Comparison of ENCODE assay signal across 8 cellular contexts in the genomic region with DNA sequence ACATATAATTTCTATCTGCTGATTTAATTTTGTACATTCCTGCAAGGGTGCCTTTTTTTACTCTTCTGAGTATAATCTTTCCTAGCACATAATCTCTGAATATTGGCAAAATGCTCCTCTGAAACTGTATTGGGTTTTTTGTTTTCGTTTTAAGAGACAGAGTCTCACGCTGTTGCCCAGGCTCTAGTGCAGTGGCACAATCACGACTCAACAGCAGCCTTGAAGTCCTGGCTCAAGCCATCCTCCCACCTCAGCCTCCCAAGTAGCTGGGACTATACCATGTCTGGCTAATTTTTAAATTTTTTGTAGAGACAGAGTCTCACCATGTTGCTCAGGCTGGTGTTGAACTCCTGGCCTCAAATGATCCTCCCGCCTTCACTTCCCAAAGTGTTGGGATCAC.
A peak's percentile ranks its signal among the peaks of the same experiment; 100 is the strongest.
DNase-seq lines count a peak whose midpoint lies in the region; ATAC-seq and TF ChIP-seq lines count a peak whose summit lies in the region.

No MANE protein-coding gene starts in this region.

- no peaks in the 10 kb centered on the region for H3K9me3 ChIP-seq in SJSA1 (replicated peaks)
- H3K9me3 ChIP-seq in esophagus muscularis mucosa: no peaks in the 10 kb centered on the region
- no peaks in the 10 kb centered on the region for H3K9me3 ChIP-seq in parathyroid adenoma (ENCODE audit: control insufficient read depth, low read length)

- H3K4me1 ChIP-seq in SJSA1 (replicated peaks): peaks cover 32% of the 10 kb centered on the region
- peaks cover 69 to 89% (median 83%) of the 10 kb centered on the region in 4 donors for H3K4me1 ChIP-seq in esophagus muscularis mucosa
- H3K4me1 ChIP-seq in parathyroid adenoma: peaks cover 25% of the 10 kb centered on the region

- peaks cover 26% of the 10 kb centered on the region for H3K79me2 ChIP-seq in parathyroid adenoma

- in situ Hi-C loops in ACHN (cut with HindIII; ENCODE audit: low pct_ligation_motif_present, low pct_unique_long_range_greater_than_20kb, low sequenced_read_pairs): no loop called here

- WGBS in esophagus muscularis mucosa: 79% methylated on average over 3 of the region's 4 CpGs

- intact Hi-C loops in esophagus muscularis mucosa (cut with DNase I): loop anchor here (5.0 kb wide), 2 partner anchors 41 to 354 kb away; no protein-coding TSS in a partner anchor

- no peak for TF ChIP-seq POLR2A in esophagus muscularis mucosa (IDR thresholded peaks at IDR 0.05; ENCODE audit: low read depth)

- TF ChIP-seq EP300 in esophagus muscularis mucosa (IDR thresholded peaks at IDR 0.05): no peak

- no peak for ATAC-seq in HG02981 (IDR thresholded peaks at IDR 0.05; ENCODE audit: unreplicated experiment)

- H3K36me3 ChIP-seq in SJSA1 (peaks cover 15% of the 10 kb centered on the region), esophagus muscularis mucosa (no peaks in the 10 kb centered on the region), parathyroid adenoma (ENCODE audit: control insufficient read depth, insufficient read depth, low read length) (no peaks in the 10 kb centered on the region)

- H3K4me3 ChIP-seq in GM12864 (ENCODE audit: low read depth, low read length): peak overlapping the region; percentile 92
- H3K4me3 ChIP-seq in SJSA1: peak overlapping the region; percentile 53
- H3K4me3 ChIP-seq in esophagus muscularis mucosa: peak overlapping the region in 2 of 4 donors; percentile 54 to 62
- H3K4me3 ChIP-seq in parathyroid adenoma (ENCODE audit: low read depth, low read length): peak overlapping the region; percentile 96

- H3K9ac ChIP-seq in parathyroid adenoma: no peak overlapping the region

- TF ChIP-seq CTCF in GM12864 (IDR thresholded peaks at IDR 0.05; ENCODE audit: low read depth, low read length, missing control alignments) (no peak), esophagus muscularis mucosa (IDR thresholded peaks at IDR 0.05) (no peak), parathyroid adenoma (IDR thresholded peaks at IDR 0.05) (no peak)

- DNase-seq in GM12864 (ENCODE audit: low read depth) (no peak), SJSA1 (ENCODE audit: low read depth in 1 of 2, low spot score in 2 of 2) (no peak), esophagus muscularis mucosa (ENCODE audit: extremely low spot score) (no peak), NCI-H510A treated with DMSO at 0.1 percent for 48 hours (lab: John Stamatoyannopoulos, UW) (no peak), ACHN (no peak), glomerular visceral epithelial cell (ENCODE audit: extremely low spot score) (no peak)

- peak overlapping the region; percentile 83 for H3K4me2 ChIP-seq in parathyroid adenoma (ENCODE audit: low read length)

- no peaks in the 10 kb centered on the region for H3K27me3 ChIP-seq in SJSA1 (replicated peaks)
- no peaks in the 10 kb centered on the region for H3K27me3 ChIP-seq in esophagus muscularis mucosa
- no peaks in the 10 kb centered on the region for H3K27me3 ChIP-seq in parathyroid adenoma (ENCODE audit: control insufficient read depth, insufficient read depth, low read length)

- H2AFZ ChIP-seq in parathyroid adenoma: no peak overlapping the region

- H3K27ac ChIP-seq in SJSA1 (peak overlapping the region; percentile 99), esophagus muscularis mucosa (replicated peaks in 1 of 4) (peak overlapping the region; percentile 83 to 92 (median 85)), parathyroid adenoma (peak overlapping the region; percentile 87)
